In the genomic region with DNA sequence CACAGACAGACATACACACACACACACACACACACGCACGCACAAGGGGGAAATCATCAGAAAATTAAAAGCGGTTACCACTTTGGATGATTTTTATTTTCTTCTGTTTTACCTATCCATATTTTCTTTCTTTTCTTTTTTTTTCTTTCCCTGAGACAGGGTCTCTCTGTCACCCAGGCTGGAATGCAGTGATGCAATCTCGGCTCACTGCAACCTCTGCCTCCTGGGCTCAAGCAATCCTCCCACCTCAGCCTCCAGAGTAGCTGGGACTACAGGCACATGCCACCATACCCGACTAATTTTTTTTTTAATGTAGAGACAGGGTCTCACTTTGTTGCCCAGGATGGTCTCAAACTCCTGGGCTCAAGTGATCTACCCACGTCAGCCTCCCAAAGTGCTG, we compare ENCODE assay signal across 12 cellular contexts. TPM values are rescaled to one million over a fixed set of nuclear protein-coding genes. Genes with fewer than 3 reads are reported as not detected.
A peak's percentile ranks its signal among the peaks of the same experiment; 100 is the strongest.
DNase-seq lines count a peak whose midpoint lies in the region; ATAC-seq, FAIRE-seq and TF ChIP-seq lines count a peak whose summit lies in the region.
"Not testable (repeated sequence)": the region's sequence is repeated elsewhere in the genome, so short reads cannot be mapped to it uniquely, and the experiment has no call there.
"Had no signal": no experiment of that assay in that cellular context is flagged by ENCODE, and none has a peak within 500 bp of the region (broad histone marks: within the 10 kb centered on the region; RNA-seq: fewer than 3 reads in every experiment).

No MANE protein-coding gene starts in this region.

- peaks cover 11 to 22% (median 18%) of the 10 kb centered on the region in 3 donors for H3K4me1 Mint-ChIP-seq in CD8-positive, alpha-beta memory T cell
- H3K4me1 Mint-ChIP-seq in activated T-helper 17 cell treated with anti-CD3 and anti-CD28 coated beads, Interleukin-2, amount 50 U/mL, for 72 hours = not testable (repeated sequence)
- H3K4me1 Mint-ChIP-seq in MCF 10A (ENCODE audit: insufficient read depth, unreplicated experiment) (peaks cover 23% of the 10 kb centered on the region), nephron (peaks cover 19% of the 10 kb centered on the region), type B pancreatic cell (ENCODE audit: unreplicated experiment) (peaks cover 18% of the 10 kb centered on the region)

- not testable (repeated sequence) for TF ChIP-seq POLR2A in HepG2 (IDR thresholded peaks at IDR 0.05; ENCODE audit: insufficient read depth in 1 of 2, low read depth in 2 of 2, low read length in 2 of 2)

- FAIRE-seq in HepG2 (lab: Jason Lieb, UNC) = not testable (repeated sequence)

- peaks cover 14% of the 10 kb centered on the region for H3K36me3 ChIP-seq in CD8-positive, alpha-beta memory T cell (ENCODE audit: insufficient read depth, low read length)
- peaks cover 33% of the 10 kb centered on the region for H3K36me3 ChIP-seq in HUES6 (ENCODE audit: control insufficient read depth, insufficient read depth, low read length)
- peaks cover 10 to 17% of the 10 kb centered on the region in 2 experiments for H3K36me3 ChIP-seq in HepG2 (replicated peaks in 1 of 2; ENCODE audit: control insufficient read depth in 1 of 2, insufficient read depth in 2 of 2, low read length in 2 of 2)

- TF ChIP-seq RAD21 in HepG2 (CRISPR knock-in tag; IDR thresholded peaks at IDR 0.05) = not testable (repeated sequence)

- H3K4me2 ChIP-seq in HepG2 (ENCODE audit: low read depth, low read length) = not testable (repeated sequence)

- not testable (repeated sequence) for H3K9ac ChIP-seq in HUES6 (ENCODE audit: low read length); HepG2 (ENCODE audit: insufficient read depth, low read depth, low read length)

- H3K9me3 Mint-ChIP-seq in CD8-positive, alpha-beta memory T cell; activated T-helper 17 cell treated with anti-CD3 and anti-CD28 coated beads, Interleukin-2, amount 50 U/mL, for 72 hours; MCF 10A (ENCODE audit: unreplicated experiment); nephron; type B pancreatic cell: not testable (repeated sequence)

- intact Hi-C loops in MCF 10A (cut with micrococcal nuclease); HepG2 (cut with micrococcal nuclease; ENCODE audit: unreplicated experiment): not testable (repeated sequence)

- TF ChIP-seq EP300 in HepG2 (IDR thresholded peaks at IDR 0.05; ENCODE audit: low read depth in 2 of 2, low read length in 2 of 2); HepG2 (CRISPR knock-in tag; IDR thresholded peaks at IDR 0.05; ENCODE audit: borderline replicate concordance): not testable (repeated sequence)

- not testable (repeated sequence) for H3K27me3 ChIP-seq in CD8-positive, alpha-beta memory T cell (ENCODE audit: insufficient read depth, low read length, poor library complexity, severe bottlenecking); HUES6 (ENCODE audit: control insufficient read depth, insufficient read depth, low read length); HepG2 (ENCODE audit: control insufficient read depth in 1 of 2, insufficient read depth in 2 of 2, low read length in 2 of 2)

- POLR2A ChIA-PET in CD8-positive, alpha-beta memory T cell (lab: Charles Lee); HepG2 (lab: Yijun Ruan, JAX): not testable (repeated sequence)
- POLR2A ChIA-PET in MCF 10A (lab: Yijun Ruan, JAX) = interaction anchor here (0.6 kb wide), 1 partner anchor 939 kb away, joined by 3 read pairs; no protein-coding TSS in a partner anchor

- TF ChIP-seq CTCF in MCF 10A (IDR thresholded peaks at IDR 0.05; ENCODE audit: unreplicated experiment); HepG2 (CRISPR knock-in tag; IDR thresholded peaks at IDR 0.05); nephron (IDR thresholded peaks at IDR 0.05; ENCODE audit: unreplicated experiment in 3 of 3); type B pancreatic cell (conservative IDR thresholded peaks at IDR 0.05): not testable (repeated sequence)

- H3K36me3 Mint-ChIP-seq in CD8-positive, alpha-beta memory T cell = peaks cover 4 to 55% (median 12%) of the 10 kb centered on the region in 3 donors
- H3K36me3 Mint-ChIP-seq in activated T-helper 17 cell treated with anti-CD3 and anti-CD28 coated beads, Interleukin-2, amount 50 U/mL, for 72 hours (ENCODE audit: low read depth) = peaks cover 49% of the 10 kb centered on the region
- H3K36me3 Mint-ChIP-seq in MCF 10A (ENCODE audit: insufficient read depth, unreplicated experiment) (peaks cover 38% of the 10 kb centered on the region), nephron (ENCODE audit: low read depth) (peaks cover 38% of the 10 kb centered on the region), type B pancreatic cell (peaks cover 33% of the 10 kb centered on the region)

- not testable (repeated sequence) for H3K27me3 Mint-ChIP-seq in CD8-positive, alpha-beta memory T cell; activated T-helper 17 cell treated with anti-CD3 and anti-CD28 coated beads, Interleukin-2, amount 50 U/mL, for 72 hours; MCF 10A (ENCODE audit: insufficient read depth, unreplicated experiment); nephron (ENCODE audit: low read depth); type B pancreatic cell

- BruUV-seq in MCF 10A (replicated peaks; lab: Mats Ljungman, UMichigan); HepG2 (replicated peaks; lab: Mats Ljungman, UMichigan): not testable (repeated sequence)

- in situ Hi-C loops in HepG2 (cut with HindIII; ENCODE audit: extremely low pct_ligation_motif_present, low pct_unique_long_range_greater_than_20kb) = not testable (repeated sequence)

- H4K20me1 ChIP-seq in HepG2 (ENCODE audit: insufficient read depth, low read length) = not testable (repeated sequence)

- H3K27ac Mint-ChIP-seq in CD8-positive, alpha-beta memory T cell = peak overlapping the region in 5 of 8 donors; percentile 28 to 85 (median 57)
- H3K27ac Mint-ChIP-seq in activated T-helper 17 cell treated with anti-CD3 and anti-CD28 coated beads, Interleukin-2, amount 50 U/mL, for 72 hours = peak overlapping the region; percentile 9
- H3K27ac Mint-ChIP-seq in MCF 10A (ENCODE audit: low read depth, unreplicated experiment) = peak overlapping the region; percentile 67
- H3K27ac Mint-ChIP-seq in nephron = peak overlapping the region in 2 of 3 experiments; percentile 29 to 52
- H3K27ac Mint-ChIP-seq in type B pancreatic cell = peak overlapping the region; percentile 68

- peaks cover 18% of the 10 kb centered on the region for H3K4me1 ChIP-seq in CD8-positive, alpha-beta memory T cell (ENCODE audit: insufficient read depth, low read length)
- H3K4me1 ChIP-seq in HUES6 (ENCODE audit: control insufficient read depth, insufficient read depth, low read length) (peaks cover 11% of the 10 kb centered on the region), HepG2 (ENCODE audit: insufficient read depth, low read length) (peaks cover 16% of the 10 kb centered on the region)

- H3K4me3 Mint-ChIP-seq in CD8-positive, alpha-beta memory T cell; activated T-helper 17 cell treated with anti-CD3 and anti-CD28 coated beads, Interleukin-2, amount 50 U/mL, for 72 hours; MCF 10A (ENCODE audit: unreplicated experiment); nephron: not testable (repeated sequence)
- peak overlapping the region; percentile 48 for H3K4me3 Mint-ChIP-seq in type B pancreatic cell

- not testable (repeated sequence) for DNase-seq in CD8-positive, alpha-beta memory T cell; MCF 10A (ENCODE audit: unreplicated experiment); HepG2 (ENCODE audit: low spot score); type B pancreatic cell (ENCODE audit: extremely low spot score, unreplicated experiment)

- CTCF ChIA-PET in CD8-positive, alpha-beta memory T cell (lab: Charles Lee) = interaction anchor here (1.2 kb wide), 1 partner anchor 50 kb away, joined by 3 read pairs; no protein-coding TSS in a partner anchor
- CTCF ChIA-PET in MCF 10A (lab: Yijun Ruan, JAX); HepG2 (lab: Yijun Ruan, JAX; ENCODE audit: low intra/inter-chr PET ratio, low total read pairs): not testable (repeated sequence)

- ATAC-seq in activated T-helper 17 cell treated with anti-CD3 and anti-CD28 coated beads, Interleukin-2, amount 50 U/mL, for 72 hours (replicated peaks); HepG2: not testable (repeated sequence)

- not testable (repeated sequence) for H3K79me2 ChIP-seq in HepG2 (ENCODE audit: insufficient read depth, low read length)

- not testable (repeated sequence) for H3K9me3 ChIP-seq in CD8-positive, alpha-beta memory T cell (ENCODE audit: low read length); HUES6 (ENCODE audit: control insufficient read depth, insufficient read depth, low read depth, low read length); HepG2 (ENCODE audit: low read length)

- not testable (repeated sequence) for H2AFZ ChIP-seq in HepG2 (ENCODE audit: low read length)

- H3K27ac ChIP-seq in CD8-positive, alpha-beta memory T cell (ENCODE audit: low read depth, low read length); HepG2 (ENCODE audit: extremely low read length, insufficient read depth, low read length): not testable (repeated sequence)
- H3K27ac ChIP-seq in HUES6 (ENCODE audit: low read depth, low read length) = 0 out of 2 replicates have a peak overlapping the region, but pooled peaks have one; percentile 19

- H3K4me3 ChIP-seq in CD8-positive, alpha-beta memory T cell (ENCODE audit: low read length); HUES6 (ENCODE audit: low read depth, low read length); HepG2 (replicated peaks in 1 of 3; ENCODE audit: insufficient read depth in 1 of 3, low read depth in 2 of 3, low read length in 3 of 3): not testable (repeated sequence)

- 89% methylated on average over 6 of the region's 6 CpGs for WGBS in HepG2 (ENCODE audit: low lambda C conversion rate)

RNA-seq across cellular contexts. Expression of gene COMMD7, which starts 14.8 kb away (rescaled TPM):
- 10 to 100 TPM; 33.8 to 35.6 TPM for total RNA-seq in CD8-positive, alpha-beta memory T cell
- 105 TPM for polyA plus RNA-seq in CD8-positive, alpha-beta memory T cell
- 10 to 100 TPM; 18.5 to 29.9 TPM for total RNA-seq in activated T-helper 17 cell treated with anti-CD3 and anti-CD28 coated beads, Interleukin-2, amount 50 U/mL, for 72 hours
- total RNA-seq in MCF 10A (2022) (24.1 and 28.3 TPM in 2 replicates), HepG2 (2016; rRNA removed; fragmentation: Illumina TruSeq; extraction: Trizol) (42.1 and 50.7 TPM in 2 replicates), type B pancreatic cell (ENCODE audit: low replicate concordance) (72.3 and 82.3 TPM in 2 replicates)
- total RNA-seq in HepG2 (2016; cell fraction: cytosol; rRNA removed; fragmentation: Illumina TruSeq; extraction: Trizol; ENCODE audit: low read depth) = 43.5 and 46.2 TPM in 2 replicates
- 45.7 and 51.2 TPM in 2 replicates for total RNA-seq in HepG2 (2016; cell fraction: insoluble cytoplasmic fraction; rRNA removed; fragmentation: Illumina TruSeq; extraction: Trizol)
- total RNA-seq in HepG2 (2016; cell fraction: membrane; rRNA removed; fragmentation: Illumina TruSeq; extraction: Trizol) = 61.6 and 66.4 TPM in 2 replicates
- total RNA-seq in HepG2 (2016; cell fraction: nucleus; rRNA removed; fragmentation: Illumina TruSeq; extraction: Trizol) = 18.5 and 21.3 TPM in 2 replicates
- polyA plus RNA-seq in HepG2 (2011; rRNA removed) = 53.3 and 57.6 TPM in 2 replicates
- 43.6 and 53.1 TPM in 2 replicates for polyA plus RNA-seq in HepG2 (2011; cell fraction: cytosol; rRNA removed)
- 25.7 and 36.0 TPM in 2 replicates for polyA plus RNA-seq in HepG2 (2011; cell fraction: nucleus; rRNA removed)
- 41.4 and 42.8 TPM in 2 replicates for polyA plus RNA-seq in HepG2 (2012)
- polyA plus RNA-seq in HepG2 (2016; cell fraction: cytosol; fragmentation: Illumina TruSeq; extraction: Trizol; ENCODE audit: low read depth) = 58.9 and 74.1 TPM in 2 replicates
- polyA plus RNA-seq in HepG2 (2016; cell fraction: insoluble cytoplasmic fraction; fragmentation: Illumina TruSeq; extraction: Trizol; ENCODE audit: low read depth) = 70.1 and 77.5 TPM in 2 replicates
- polyA plus RNA-seq in HepG2 (2016; cell fraction: membrane; fragmentation: Illumina TruSeq; extraction: Trizol; ENCODE audit: low read depth) = 74.5 and 89.5 TPM in 2 replicates
- 54.8 and 59.1 TPM in 2 replicates for polyA plus RNA-seq in HepG2 (2016; cell fraction: nucleus; fragmentation: Illumina TruSeq; extraction: Trizol; ENCODE audit: insufficient read depth, low read depth)
- 21.5 and 39.2 TPM in 2 replicates for polyA minus RNA-seq in HepG2 (2011; rRNA and poly(A)+ RNA removed; ENCODE audit: low replicate concordance)
- polyA minus RNA-seq in HepG2 (2011; cell fraction: cytosol; rRNA and poly(A)+ RNA removed) = 16.5 and 16.9 TPM in 2 replicates
- 9.7 and 13.8 TPM in 2 replicates for polyA minus RNA-seq in HepG2 (2011; cell fraction: nucleus; rRNA and poly(A)+ RNA removed)

RNA-seq across cellular contexts. Expression of gene DNMT3B, which starts 33.8 kb away (rescaled TPM):
- 1 to 10 TPM in 1 of 2 experiments, under 1 TPM in 1; 1.00 to 1.4 TPM for total RNA-seq in CD8-positive, alpha-beta memory T cell
- 0.22 TPM for polyA plus RNA-seq in CD8-positive, alpha-beta memory T cell
- total RNA-seq in activated T-helper 17 cell treated with anti-CD3 and anti-CD28 coated beads, Interleukin-2, amount 50 U/mL, for 72 hours = under 1 TPM; 0.16 to 0.99 TPM
- total RNA-seq in MCF 10A (2022) (1.3 and 2.0 TPM in 2 replicates), HepG2 (2016; rRNA removed; fragmentation: Illumina TruSeq; extraction: Trizol) (13.2 and 13.9 TPM in 2 replicates), type B pancreatic cell (ENCODE audit: low replicate concordance) (18.2 and 19.7 TPM in 2 replicates)
- total RNA-seq in HepG2 (2016; cell fraction: cytosol; rRNA removed; fragmentation: Illumina TruSeq; extraction: Trizol; ENCODE audit: low read depth) = 4.8 and 5.6 TPM in 2 replicates
- 12.3 and 14.0 TPM in 2 replicates for total RNA-seq in HepG2 (2016; cell fraction: insoluble cytoplasmic fraction; rRNA removed; fragmentation: Illumina TruSeq; extraction: Trizol)
- 7.7 TPM in 2 replicates for total RNA-seq in HepG2 (2016; cell fraction: membrane; rRNA removed; fragmentation: Illumina TruSeq; extraction: Trizol)
- 11.8 and 13.9 TPM in 2 replicates for total RNA-seq in HepG2 (2016; cell fraction: nucleus; rRNA removed; fragmentation: Illumina TruSeq; extraction: Trizol)
- polyA plus RNA-seq in HepG2 (2011; rRNA removed) = 3.8 and 4.5 TPM in 2 replicates
- 2.1 and 2.3 TPM in 2 replicates for polyA plus RNA-seq in HepG2 (2011; cell fraction: cytosol; rRNA removed)
- polyA plus RNA-seq in HepG2 (2011; cell fraction: nucleus; rRNA removed) = 9.9 and 12.6 TPM in 2 replicates
- polyA plus RNA-seq in HepG2 (2012) = 2.3 and 4.4 TPM in 2 replicates
- 0.97 and 1.1 TPM in 2 replicates for polyA plus RNA-seq in HepG2 (2016; cell fraction: cytosol; fragmentation: Illumina TruSeq; extraction: Trizol; ENCODE audit: low read depth)
- polyA plus RNA-seq in HepG2 (2016; cell fraction: insoluble cytoplasmic fraction; fragmentation: Illumina TruSeq; extraction: Trizol; ENCODE audit: low read depth) = 12.3 and 14.5 TPM in 2 replicates
- polyA plus RNA-seq in HepG2 (2016; cell fraction: membrane; fragmentation: Illumina TruSeq; extraction: Trizol; ENCODE audit: low read depth) = 3.8 and 4.4 TPM in 2 replicates
- 27.6 and 29.8 TPM in 2 replicates for polyA plus RNA-seq in HepG2 (2016; cell fraction: nucleus; fragmentation: Illumina TruSeq; extraction: Trizol; ENCODE audit: insufficient read depth, low read depth)
- 4.9 and 9.1 TPM in 2 replicates for polyA minus RNA-seq in HepG2 (2011; rRNA and poly(A)+ RNA removed; ENCODE audit: low replicate concordance)
- 1.8 and 2.3 TPM in 2 replicates for polyA minus RNA-seq in HepG2 (2011; cell fraction: cytosol; rRNA and poly(A)+ RNA removed)
- polyA minus RNA-seq in HepG2 (2011; cell fraction: nucleus; rRNA and poly(A)+ RNA removed) = 2.6 and 3.0 TPM in 2 replicates

RNA-seq across cellular contexts. Expression of gene C20orf203, which starts 54.7 kb away (rescaled TPM):
- total RNA-seq in CD8-positive, alpha-beta memory T cell = not detected
- not detected for polyA plus RNA-seq in CD8-positive, alpha-beta memory T cell
- total RNA-seq in activated T-helper 17 cell treated with anti-CD3 and anti-CD28 coated beads, Interleukin-2, amount 50 U/mL, for 72 hours = under 1 TPM in 1 of 2 donors, not detected in 1; 0.05 TPM
- total RNA-seq in MCF 10A (2022) (not detected in 2 replicates), HepG2 (2016; rRNA removed; fragmentation: Illumina TruSeq; extraction: Trizol) (0.02 TPM in 1 of 2 replicates, not detected in the other), type B pancreatic cell (ENCODE audit: low replicate concordance) (0.07 and 0.10 TPM in 2 replicates)
- not detected in 2 replicates for total RNA-seq in HepG2 (2016; cell fraction: cytosol; rRNA removed; fragmentation: Illumina TruSeq; extraction: Trizol; ENCODE audit: low read depth)
- 0.03 and 0.04 TPM in 2 replicates for total RNA-seq in HepG2 (2016; cell fraction: insoluble cytoplasmic fraction; rRNA removed; fragmentation: Illumina TruSeq; extraction: Trizol)
- not detected in 2 replicates for total RNA-seq in HepG2 (2016; cell fraction: membrane; rRNA removed; fragmentation: Illumina TruSeq; extraction: Trizol)
- total RNA-seq in HepG2 (2016; cell fraction: nucleus; rRNA removed; fragmentation: Illumina TruSeq; extraction: Trizol) = 0.12 TPM in 1 of 2 replicates, not detected in the other
- 0.04 and 0.05 TPM in 2 replicates for polyA plus RNA-seq in HepG2 (2011; rRNA removed)
- polyA plus RNA-seq in HepG2 (2011; cell fraction: cytosol; rRNA removed) = 0.01 TPM in 1 of 2 replicates, not detected in the other
- polyA plus RNA-seq in HepG2 (2011; cell fraction: nucleus; rRNA removed) = 0.24 and 0.29 TPM in 2 replicates
- polyA plus RNA-seq in HepG2 (2012) = 0.03 and 0.08 TPM in 2 replicates
- polyA plus RNA-seq in HepG2 (2016; cell fraction: cytosol; fragmentation: Illumina TruSeq; extraction: Trizol; ENCODE audit: low read depth) = not detected in 2 replicates
- polyA plus RNA-seq in HepG2 (2016; cell fraction: insoluble cytoplasmic fraction; fragmentation: Illumina TruSeq; extraction: Trizol; ENCODE audit: low read depth) = not detected in 2 replicates
- 0.06 TPM in 1 of 2 replicates, not detected in the other for polyA plus RNA-seq in HepG2 (2016; cell fraction: membrane; fragmentation: Illumina TruSeq; extraction: Trizol; ENCODE audit: low read depth)
- not detected in 2 replicates for polyA plus RNA-seq in HepG2 (2016; cell fraction: nucleus; fragmentation: Illumina TruSeq; extraction: Trizol; ENCODE audit: insufficient read depth, low read depth)
- 0.18 TPM in 1 of 2 replicates, not detected in the other for polyA minus RNA-seq in HepG2 (2011; rRNA and poly(A)+ RNA removed; ENCODE audit: low replicate concordance)
- not detected in 2 replicates for polyA minus RNA-seq in HepG2 (2011; cell fraction: cytosol; rRNA and poly(A)+ RNA removed)
- 0.12 and 0.13 TPM in 2 replicates for polyA minus RNA-seq in HepG2 (2011; cell fraction: nucleus; rRNA and poly(A)+ RNA removed)
- total RNA-seq: Calu3, H4, M059J, Peyer's patch had no signal
- polyA plus RNA-seq: CD4-positive, alpha-beta memory T cell had no signal

Comparison
In these comparisons a context has a peak if more than half of its experiments do, and no peak if none do; other contexts are left out.
1. H3K27ac Mint-ChIP-seq: peak in every context shown above with its lines; median percentile 68 in type B pancreatic cell; 67 in MCF 10A; 57 in CD8-positive, alpha-beta memory T cell; 40 in nephron; 9 in activated T-helper 17 cell treated with anti-CD3 and anti-CD28 coated beads, Interleukin-2, amount 50 U/mL, for 72 hours.